ENCODE assay signal across 8 cellular contexts in genomic region chr11:65225284-65226102, GRCh38. TPM values are rescaled to one million over a fixed set of nuclear protein-coding genes. Genes with fewer than 3 reads are reported as not detected.
A peak's percentile ranks its signal among the peaks of the same experiment; 100 is the strongest.
DNase-seq lines count a peak whose midpoint lies in the region; ATAC-seq and TF ChIP-seq lines count a peak whose summit lies in the region.

No MANE protein-coding gene starts in this region.

- peak overlapping the region; percentile 41 for H3K4me3 ChIP-seq in fibroblast of pulmonary artery (replicated peaks; ENCODE audit: low read depth, low read length)

- peaks cover 28% of the 10 kb centered on the region for H3K4me1 Mint-ChIP-seq in nephron progenitor cell

- peaks cover 46% of the 10 kb centered on the region for H3K27me3 Mint-ChIP-seq in nephron progenitor cell (ENCODE audit: low read depth, poor library complexity)

- no peak for ATAC-seq in GM21737 (IDR thresholded peaks at IDR 0.05; ENCODE audit: unreplicated experiment)
- ATAC-seq in GM21390 (IDR thresholded peaks at IDR 0.05; ENCODE audit: unreplicated experiment): no peak

- peaks cover 15% of the 10 kb centered on the region for H3K9me3 Mint-ChIP-seq in nephron progenitor cell

- H3K27ac Mint-ChIP-seq in nephron progenitor cell: no peak overlapping the region

- peak overlapping the region; percentile 73 for H3K4me3 Mint-ChIP-seq in nephron progenitor cell

- in situ Hi-C loops in G401 (cut with HindIII; ENCODE audit: low sequenced_read_pairs): no loop called here

- TF ChIP-seq CTCF in fibroblast of pulmonary artery (IDR thresholded peaks at IDR 0.05; ENCODE audit: low read length, missing control alignments): peak; percentile 61
- no peak for TF ChIP-seq CTCF in nephron progenitor cell (IDR thresholded peaks at IDR 0.05)

- H3K27ac ChIP-seq in substantia nigra (ENCODE audit: low read depth, low read length, poor library complexity, severe bottlenecking): no peak overlapping the region

- peak; percentile 25 for DNase-seq in G401 (ENCODE audit: low spot score)
- peak; percentile 29 for DNase-seq in NCI-H1694 treated with DMSO at 0.1 percent for 48 hours (lab: John Stamatoyannopoulos, UW)
- DNase-seq in activated T-helper 1 cell treated with Interleukin-2 at 50 U/mL for 16 hours (ENCODE audit: low read depth): peak; percentile 31
- DNase-seq in fibroblast of pulmonary artery (ENCODE audit: low read depth): peak; percentile 66
- peak; percentile 54 for DNase-seq in nephron progenitor cell
- DNase-seq in substantia nigra (lab: John Stamatoyannopoulos, UW): peak in 29 of 49 donors; percentile 9 to 52 (median 24)

- no peaks in the 10 kb centered on the region for H3K36me3 Mint-ChIP-seq in nephron progenitor cell (ENCODE audit: low read depth)

RNA-seq across cellular contexts. Expression of gene POLA2, which starts 36.3 kb away (rescaled TPM):
- 10.8 and 19.4 TPM in 2 replicates for total RNA-seq in G401 (2014; rRNA removed; shearing (Covaris generic))

RNA-seq across cellular contexts. Expression of gene CAPN1, which starts 43.8 kb away (rescaled TPM):
- 76.6 and 128 TPM in 2 replicates for total RNA-seq in G401 (2014; rRNA removed; shearing (Covaris generic))

RNA-seq across cellular contexts. Expression of gene SPDYC, which starts 55.5 kb away (rescaled TPM):
- 2.0 and 3.4 TPM in 2 replicates for total RNA-seq in G401 (2014; rRNA removed; shearing (Covaris generic))
